ENCODE assay signal across 28 cellular contexts in the genomic region with DNA sequence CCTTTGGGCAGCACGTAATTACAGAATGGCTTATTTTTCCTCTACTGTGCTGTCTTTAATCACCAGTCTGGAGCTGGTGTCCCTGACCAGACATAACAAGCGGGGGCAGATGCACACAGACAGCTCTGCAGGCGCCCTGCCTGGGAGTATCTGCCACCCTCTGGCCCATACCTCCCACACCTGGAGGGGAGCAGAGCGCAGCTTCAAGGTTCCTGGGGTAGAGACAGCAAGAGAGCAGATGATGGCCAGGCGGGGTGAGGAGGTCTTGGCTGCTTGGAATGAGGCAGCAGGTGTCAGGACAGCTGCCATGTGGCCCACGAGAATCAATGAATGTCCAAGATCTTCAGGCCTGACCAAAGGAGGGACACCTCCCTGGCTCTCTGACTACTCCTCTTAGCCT.
DNase-seq lines count a peak whose midpoint lies in the region; FAIRE-seq and TF ChIP-seq lines count a peak whose summit lies in the region.
"Had no signal": no experiment of that assay in that cellular context is flagged by ENCODE, and none has a peak within 500 bp of the region (broad histone marks: within the 10 kb centered on the region; RNA-seq: fewer than 3 reads in every experiment).

No MANE protein-coding gene starts in this region.

- no peaks in the 10 kb centered on the region for H3K36me3 Mint-ChIP-seq in nephron progenitor cell (ENCODE audit: low read depth)

- H3K4me3 Mint-ChIP-seq in nephron progenitor cell = no peak overlapping the region
- H3K4me3 Mint-ChIP-seq: activated CD8-positive, alpha-beta T cell treated with anti-CD3 and anti-CD28 coated beads for 36 hours; naive thymus-derived CD4-positive, alpha-beta T cell; stimulated activated memory B cell treated with anti-CD40 and anti-IgM and Interleukin-4, amounts not matched to agents 10 μg/mL and 1 μg/mL and 100 μg/mL, for 72 hours; T-helper 1 cell treated with Interleukin-12 subunit alpha and Interleukin-12 subunit beta and Interleukin-4 antibody, amounts not matched to agents 30 μg/mL and 1 μg/mL, for 36 hours had no signal

- peaks cover 3% of the 10 kb centered on the region for H3K27me3 Mint-ChIP-seq in nephron progenitor cell (ENCODE audit: low read depth, poor library complexity)
- H3K27me3 Mint-ChIP-seq: activated CD8-positive, alpha-beta T cell treated with anti-CD3 and anti-CD28 coated beads for 36 hours; CD4-positive, CD25-positive, alpha-beta regulatory T cell; naive thymus-derived CD4-positive, alpha-beta T cell; stimulated activated memory B cell treated with anti-CD40 and anti-IgM and Interleukin-4, amounts not matched to agents 10 μg/mL and 1 μg/mL and 100 μg/mL, for 72 hours had no signal

- no peak for TF ChIP-seq CTCF in nephron progenitor cell (IDR thresholded peaks at IDR 0.05)

- H3K9me3 Mint-ChIP-seq in nephron progenitor cell = no peaks in the 10 kb centered on the region
- H3K9me3 Mint-ChIP-seq: activated CD8-positive, alpha-beta T cell treated with anti-CD3 and anti-CD28 coated beads for 36 hours; CD4-positive, CD25-positive, alpha-beta regulatory T cell; naive thymus-derived CD4-positive, alpha-beta T cell; stimulated activated memory B cell treated with anti-CD40 and anti-IgM and Interleukin-4, amounts not matched to agents 10 μg/mL and 1 μg/mL and 100 μg/mL, for 72 hours; T-helper 1 cell treated with Interleukin-12 subunit alpha and Interleukin-12 subunit beta and Interleukin-4 antibody, amounts not matched to agents 30 μg/mL and 1 μg/mL, for 36 hours had no signal

- H3K27ac ChIP-seq in cingulate gyrus (ENCODE audit: low read depth, low read length) = peak overlapping the region; percentile 29
- H3K27ac ChIP-seq: 22Rv1, ovary, right atrium auricular region, SK-N-MC had no signal

- DNase-seq in NCI-H82 (lab: John Stamatoyannopoulos, UW) (peak; percentile 31), NCI-H82 treated with DMSO at 0.1 percent for 48 hours (lab: John Stamatoyannopoulos, UW; ENCODE audit: unreplicated experiment) (no peak), nephron progenitor cell (no peak), urothelium cell line (ENCODE audit: low spot score) (no peak), NOMO-1 (lab: John Stamatoyannopoulos, UW; ENCODE audit: unreplicated experiment in 2 of 2) (no peak), T1000 (lab: John Stamatoyannopoulos, UW) (no peak)
- DNase-seq in activated CD8-positive, alpha-beta memory T cell treated with anti-CD3 and anti-CD28 coated beads, Interleukin-2, amount 50 U/mL, for 4 hours = no peak
- DNase-seq: activated CD8-positive, alpha-beta T cell treated with anti-CD3 and anti-CD28 coated beads for 36 hours; activated gamma-delta T cell; activated T-cell treated with anti-CD3 and anti-CD28 coated beads for 4 hours; CD4-positive, CD25-positive, alpha-beta regulatory T cell; GDM1; HCEC 1CT; islet precursor cell; naive thymus-derived CD4-positive, alpha-beta T cell; NCI-H1092 treated with DMSO at 0.1 percent for 48 hours; NCI-H187; NCI-H2171 treated with DMSO at 0.1 percent for 48 hours; NCI-H526; ovary; stimulated activated CD4-positive, alpha-beta T cell treated with anti-CD3 and anti-CD28 coated beads, Interleukin-12 subunit alpha, Interleukin-12 subunit beta, amount 100 ng/mL, for 4 hours; stimulated activated CD4-positive, alpha-beta T cell treated with anti-CD3 and anti-CD28 coated beads, Interleukin-4, amount 100 ng/mL, for 24 hours had no signal

- H3K4me1 Mint-ChIP-seq in nephron progenitor cell = peaks cover 77% of the 10 kb centered on the region

- FAIRE-seq in urothelium cell line (lab: Jason Lieb, UNC) = peak; percentile 40

- H3K27ac Mint-ChIP-seq in nephron progenitor cell = peak overlapping the region; percentile 96
- H3K27ac Mint-ChIP-seq: activated CD8-positive, alpha-beta T cell treated with anti-CD3 and anti-CD28 coated beads for 36 hours had no signal
